ENCODE assay signal across 8 cellular contexts in genomic region chr17:80414803-80415625, GRCh38. TPM values are rescaled to one million over a fixed set of nuclear protein-coding genes. Genes with fewer than 3 reads are reported as not detected.
DNase-seq lines count a peak whose midpoint lies in the region; ATAC-seq and TF ChIP-seq lines count a peak whose summit lies in the region.

TSS of gene ENDOV (plus strand) at chr17:80415167. CDS start at chr17:80415195, 28 bp downstream.

- ATAC-seq in HG03196 (IDR thresholded peaks at IDR 0.05; ENCODE audit: unreplicated experiment) = peak; percentile 87

- H3K4me3 ChIP-seq in AG04450 (ENCODE audit: low read depth, low read length) (peak within 1 kb of the TSS; percentile 99), WI38 (ENCODE audit: low read depth, low read length) (peak within 1 kb of the TSS; percentile 81), breast epithelium (peak within 1 kb of the TSS; percentile 75 to 98 (median 89)), iPS-20b (ENCODE audit: low read length) (peak within 1 kb of the TSS; percentile 98), skeletal muscle tissue (ENCODE audit: low read length in 3 of 3) (peak within 1 kb of the TSS; percentile 90 to 99 (median 97))

- H3K27me3 ChIP-seq in AG04450 (ENCODE audit: control insufficient read depth, insufficient read depth, low read length) = peaks cover 6% of the 10 kb centered on the region
- H3K27me3 ChIP-seq in breast epithelium = no peaks in the 10 kb centered on the region
- peaks cover 25% of the 10 kb centered on the region for H3K27me3 ChIP-seq in iPS-20b (ENCODE audit: insufficient read depth, low read length)
- H3K27me3 ChIP-seq in skeletal muscle tissue (ENCODE audit: control insufficient read depth in 3 of 3, insufficient read depth in 3 of 3, low read length in 3 of 3) = no peaks in the 10 kb centered on the region

- POLR2A ChIA-PET in AG04450 (lab: Yijun Ruan, JAX) = interaction anchor here (1.1 kb wide), 1 partner anchor 10 kb away, joined by 3 read pairs; no protein-coding TSS in a partner anchor

- peak; percentile 73 for TF ChIP-seq POLR2A in GM18951 (IDR thresholded peaks at IDR 0.05; ENCODE audit: extremely low read depth, insufficient read depth, insufficient read length)
- peak; percentile 40 for TF ChIP-seq POLR2A in breast epithelium (IDR thresholded peaks at IDR 0.05)

- in situ Hi-C loops in GM18951 (cut with MboI; ENCODE audit: low sequenced_read_pairs, unreplicated experiment) = no loop called here

- CTCF ChIA-PET in AG04450 (lab: Charles Lee) = no interaction called here

- H3K9ac ChIP-seq in iPS-20b (ENCODE audit: low read depth, low read length) = peak within 1 kb of the TSS; percentile 91
- peak within 1 kb of the TSS; percentile 81 to 97 (median 94) for H3K9ac ChIP-seq in skeletal muscle tissue (ENCODE audit: low read depth in 1 of 3, low read length in 3 of 3)

- peak within 1 kb of the TSS; percentile 93 for H3K27ac ChIP-seq in AG04450 (ENCODE audit: low read depth, low read length)
- H3K27ac ChIP-seq in breast epithelium = peak within 1 kb of the TSS; percentile 95 to 98
- peak within 1 kb of the TSS; percentile 84 for H3K27ac ChIP-seq in iPS-20b (ENCODE audit: low read length)
- peak within 1 kb of the TSS; percentile 89 for H3K27ac ChIP-seq in skeletal muscle tissue (ENCODE audit: low read depth, low read length)

- H3K36me3 ChIP-seq in breast epithelium (no peaks in the 10 kb centered on the region), iPS-20b (ENCODE audit: insufficient read depth, low read depth, low read length) (peaks cover 6% of the 10 kb centered on the region; the same call in 1 of the 2 replicates), skeletal muscle tissue (ENCODE audit: control insufficient read depth in 3 of 3, insufficient read depth in 3 of 3, low read length in 3 of 3) (peaks cover 13 to 21% (median 14%) of the 10 kb centered on the region in 3 donors)

- H3K4me1 ChIP-seq in breast epithelium = peaks cover 0 to 15% of the 10 kb centered on the region in 2 donors
- H3K4me1 ChIP-seq in iPS-20b (ENCODE audit: insufficient read depth, low read length) = 0 out of 2 replicates have a peak, but pooled peaks cover 3% of the 10 kb centered on the region
- H3K4me1 ChIP-seq in skeletal muscle tissue (ENCODE audit: control insufficient read depth in 3 of 3, insufficient read depth in 3 of 3, low read length in 3 of 3) = peaks cover 29 to 43% (median 29%) of the 10 kb centered on the region in 3 donors

- intact Hi-C loops in breast epithelium (cut with DNase I; ENCODE audit: low total_unique reads) = loop anchor here (10.0 kb wide), 1 partner anchor 550 kb away; no protein-coding TSS in a partner anchor

- DNase-seq in AG04450 (ENCODE audit: low read depth, low spot score) (peak; percentile 80), NCI-H226 (peak; percentile 86), breast epithelium (ENCODE audit: low spot score in 2 of 2) (peak; percentile 89 to 93)

- H3K9me3 ChIP-seq in AG04450 (ENCODE audit: control insufficient read depth, insufficient read depth, low read length) = peaks cover 10% of the 10 kb centered on the region; the same call in 1 of the 2 replicates
- H3K9me3 ChIP-seq in breast epithelium = no peaks in the 10 kb centered on the region
- H3K9me3 ChIP-seq in iPS-20b (ENCODE audit: insufficient read depth, low read depth, low read length) = no peaks in the 10 kb centered on the region
- H3K9me3 ChIP-seq in skeletal muscle tissue (ENCODE audit: control insufficient read depth in 3 of 3, low read length in 3 of 3) = no peaks in the 10 kb centered on the region

- TF ChIP-seq CTCF in AG04450 (IDR thresholded peaks at IDR 0.05; ENCODE audit: low read depth, low read length) (no peak), WI38 (IDR thresholded peaks at IDR 0.05; ENCODE audit: low read depth, low read length) (no peak), breast epithelium (IDR thresholded peaks at IDR 0.05) (no peak)

RNA-seq across cellular contexts. Expression of gene ENDOV, which starts in this region (rescaled TPM):
- polyA plus RNA-seq in AG04450 (2011; rRNA removed) = 18.1 and 24.9 TPM in 2 replicates
- polyA minus RNA-seq in AG04450 (2011; rRNA and poly(A)+ RNA removed) = 11.6 and 17.6 TPM in 2 replicates
- total RNA-seq in breast epithelium = 10 to 100 TPM; 13.8 to 17.0 (median 16.7) TPM
- total RNA-seq in skeletal muscle tissue = 7.8 TPM

Comparison
In these comparisons a context has a peak if more than half of its experiments do, and no peak if none do; other contexts are left out.
1. Peak in every context shown above with its lines: DNase-seq, ATAC-seq, H3K4me3 ChIP-seq and H3K27ac ChIP-seq.